Comparison of ENCODE assay signal across 3 cellular contexts in the genomic region with DNA sequence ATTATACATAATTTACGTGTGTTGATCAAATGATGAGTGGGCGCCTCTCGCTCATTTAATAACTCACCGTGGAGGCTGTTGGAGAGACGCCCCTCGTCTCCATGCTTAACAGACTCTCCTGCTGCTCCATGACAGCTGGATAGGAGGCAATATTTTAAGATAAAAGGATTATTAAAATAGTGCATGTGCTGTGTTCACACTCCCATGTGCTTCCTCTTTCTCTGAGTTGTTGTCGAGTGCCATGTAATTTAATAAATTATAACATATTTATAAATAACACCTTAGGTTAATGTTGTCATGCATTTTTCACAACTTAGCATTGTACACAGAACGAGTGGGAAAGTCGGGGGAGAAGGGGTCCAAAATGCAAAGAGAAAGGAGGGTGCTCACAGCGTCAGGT.
"Had no signal": no experiment of that assay in that cellular context is flagged by ENCODE, and none has a peak within 500 bp of the region (broad histone marks: within the 10 kb centered on the region; RNA-seq: fewer than 3 reads in every experiment).

No MANE protein-coding gene starts in this region.

- DNase-seq: H9, HCEC 1CT had no signal

- ATAC-seq: GM23338 had no signal

- H3K4me3 ChIP-seq: GM23338 had no signal
